ENCODE assay signal across 8 cellular contexts in genomic region chr7:66506703-66507102, GRCh38.
DNase-seq lines count a peak whose midpoint lies in the region; ATAC-seq and TF ChIP-seq lines count a peak whose summit lies in the region.
"Not testable (repeated sequence)": the region's sequence is repeated elsewhere in the genome, so short reads cannot be mapped to it uniquely, and the experiment has no call there.

No MANE protein-coding gene starts in this region.

- POLR2A ChIA-PET in Caco-2 (lab: Charles Lee): not testable (repeated sequence)
- POLR2A ChIA-PET in activated CD4-positive, alpha-beta memory T cell treated with anti-CD3 and anti-CD28 coated beads, Interleukin-2, amount 10 ng/mL, durations not matched to agents 7 days and 5 days (lab: Charles Lee): interaction anchor here (0.6 to 2.8 kb wide), 2 partner anchors 13 to 458 kb away, joined by 3 to 20 read pairs; no protein-coding TSS in a partner anchor

- BruUV-seq in Caco-2 (replicated peaks; lab: Mats Ljungman, UMichigan): not testable (repeated sequence)

- H3K27ac ChIP-seq in suprapubic skin: not testable (repeated sequence)

- TF ChIP-seq CTCF in Caco-2 (IDR thresholded peaks at IDR 0.05; ENCODE audit: insufficient read depth in 1 of 2, low read depth in 1 of 2, low read length in 1 of 2, severe bottlenecking in 1 of 2, unreplicated experiment in 1 of 2); NB4 (IDR thresholded peaks at IDR 0.05; ENCODE audit: low read depth, low read length); suprapubic skin (IDR thresholded peaks at IDR 0.05): not testable (repeated sequence)

- H3K9me3 Mint-ChIP-seq in Caco-2 (ENCODE audit: unreplicated experiment); activated CD4-positive, alpha-beta memory T cell treated with anti-CD3 and anti-CD28 coated beads, Interleukin-2, amount 10 ng/mL, durations not matched to agents 7 days and 5 days; activated naive CD4-positive, alpha-beta T cell treated with anti-CD3 and anti-CD28 coated beads for 36 hours; central memory CD8-positive, alpha-beta T cell; natural killer cell treated with Interleukin-12 subunit alpha and Interleukin-12 subunit beta and Interleukin-15 and Interleukin-18, amount 100 ng/mL, for 72 hours: not testable (repeated sequence)

- not testable (repeated sequence) for DNase-seq in Caco-2; activated CD4-positive, alpha-beta memory T cell treated with anti-CD3 and anti-CD28 coated beads, Interleukin-2, amount 10 ng/mL, durations not matched to agents 7 days and 5 days; activated naive CD4-positive, alpha-beta T cell treated with anti-CD3 and anti-CD28 coated beads for 36 hours; central memory CD8-positive, alpha-beta T cell (ENCODE audit: low spot score in 2 of 2); natural killer cell treated with Interleukin-12 subunit alpha and Interleukin-12 subunit beta and Interleukin-15 and Interleukin-18, amount 100 ng/mL, for 72 hours (ENCODE audit: low spot score)
- peak; percentile 52 for DNase-seq in NB4 (ENCODE audit: low read depth)
- DNase-seq in left cardiac atrium: peak; percentile 21
- peak in 1 of 2 donors; percentile 50 for DNase-seq in suprapubic skin (ENCODE audit: low spot score in 2 of 2)

- not testable (repeated sequence) for H3K27ac Mint-ChIP-seq in Caco-2 (ENCODE audit: unreplicated experiment); activated CD4-positive, alpha-beta memory T cell treated with anti-CD3 and anti-CD28 coated beads, Interleukin-2, amount 10 ng/mL, durations not matched to agents 7 days and 5 days; activated naive CD4-positive, alpha-beta T cell treated with anti-CD3 and anti-CD28 coated beads for 36 hours; central memory CD8-positive, alpha-beta T cell (ENCODE audit: low read depth); natural killer cell treated with Interleukin-12 subunit alpha and Interleukin-12 subunit beta and Interleukin-15 and Interleukin-18, amount 100 ng/mL, for 72 hours

- H3K4me1 ChIP-seq in Caco-2, suprapubic skin: not testable (repeated sequence)

- CTCF ChIA-PET in Caco-2 (lab: Charles Lee); activated naive CD4-positive, alpha-beta T cell treated with anti-CD3 and anti-CD28 coated beads for 36 hours (lab: Charles Lee): not testable (repeated sequence)
- CTCF ChIA-PET in activated CD4-positive, alpha-beta memory T cell treated with anti-CD3 and anti-CD28 coated beads, Interleukin-2, amount 10 ng/mL, durations not matched to agents 7 days and 5 days (lab: Charles Lee): interaction anchor here (1.6 kb wide), 1 partner anchor 13 kb away, joined by 5 read pairs; no protein-coding TSS in a partner anchor

- intact Hi-C loops in Caco-2 (cut with micrococcal nuclease; ENCODE audit: unreplicated experiment); activated naive CD4-positive, alpha-beta T cell treated with anti-CD3 and anti-CD28 coated beads for 36 hours (cut with micrococcal nuclease); left cardiac atrium (cut with DNase I): not testable (repeated sequence)

- H3K9me3 ChIP-seq in Caco-2, suprapubic skin: not testable (repeated sequence)

- not testable (repeated sequence) for H3K36me3 Mint-ChIP-seq in Caco-2 (ENCODE audit: insufficient read depth, unreplicated experiment); activated CD4-positive, alpha-beta memory T cell treated with anti-CD3 and anti-CD28 coated beads, Interleukin-2, amount 10 ng/mL, durations not matched to agents 7 days and 5 days (ENCODE audit: low read depth); activated naive CD4-positive, alpha-beta T cell treated with anti-CD3 and anti-CD28 coated beads for 36 hours (ENCODE audit: low read depth); central memory CD8-positive, alpha-beta T cell (ENCODE audit: insufficient read depth); natural killer cell treated with Interleukin-12 subunit alpha and Interleukin-12 subunit beta and Interleukin-15 and Interleukin-18, amount 100 ng/mL, for 72 hours

- not testable (repeated sequence) for H3K36me3 ChIP-seq in Caco-2 (ENCODE audit: control insufficient read depth, insufficient read depth, low read length); suprapubic skin

- H3K4me1 Mint-ChIP-seq in Caco-2 (ENCODE audit: low read depth, unreplicated experiment); activated naive CD4-positive, alpha-beta T cell treated with anti-CD3 and anti-CD28 coated beads for 36 hours (ENCODE audit: low read depth); central memory CD8-positive, alpha-beta T cell; natural killer cell treated with Interleukin-12 subunit alpha and Interleukin-12 subunit beta and Interleukin-15 and Interleukin-18, amount 100 ng/mL, for 72 hours (ENCODE audit: low read depth in 2 of 2): not testable (repeated sequence)
- peaks cover 12% of the 10 kb centered on the region for H3K4me1 Mint-ChIP-seq in activated CD4-positive, alpha-beta memory T cell treated with anti-CD3 and anti-CD28 coated beads, Interleukin-2, amount 10 ng/mL, durations not matched to agents 7 days and 5 days

- peak overlapping the region; percentile 62 for H3K4me3 Mint-ChIP-seq in Caco-2 (ENCODE audit: unreplicated experiment)
- peak overlapping the region; percentile 46 for H3K4me3 Mint-ChIP-seq in activated CD4-positive, alpha-beta memory T cell treated with anti-CD3 and anti-CD28 coated beads, Interleukin-2, amount 10 ng/mL, durations not matched to agents 7 days and 5 days
- peak overlapping the region; percentile 51 for H3K4me3 Mint-ChIP-seq in activated naive CD4-positive, alpha-beta T cell treated with anti-CD3 and anti-CD28 coated beads for 36 hours
- H3K4me3 Mint-ChIP-seq in central memory CD8-positive, alpha-beta T cell: peak overlapping the region; percentile 72
- peak overlapping the region; percentile 60 for H3K4me3 Mint-ChIP-seq in natural killer cell treated with Interleukin-12 subunit alpha and Interleukin-12 subunit beta and Interleukin-15 and Interleukin-18, amount 100 ng/mL, for 72 hours

- H3K27me3 Mint-ChIP-seq in Caco-2 (ENCODE audit: insufficient read depth, unreplicated experiment); activated naive CD4-positive, alpha-beta T cell treated with anti-CD3 and anti-CD28 coated beads for 36 hours (ENCODE audit: low read depth); central memory CD8-positive, alpha-beta T cell: not testable (repeated sequence)
- H3K27me3 Mint-ChIP-seq in activated CD4-positive, alpha-beta memory T cell treated with anti-CD3 and anti-CD28 coated beads, Interleukin-2, amount 10 ng/mL, durations not matched to agents 7 days and 5 days: peaks cover 21% of the 10 kb centered on the region
- peaks cover 8 to 12% of the 10 kb centered on the region in 2 donors for H3K27me3 Mint-ChIP-seq in natural killer cell treated with Interleukin-12 subunit alpha and Interleukin-12 subunit beta and Interleukin-15 and Interleukin-18, amount 100 ng/mL, for 72 hours

- H3K27me3 ChIP-seq in Caco-2 (replicated peaks; ENCODE audit: control insufficient read depth, insufficient read depth, low read length): not testable (repeated sequence)
- peaks cover 15% of the 10 kb centered on the region for H3K27me3 ChIP-seq in suprapubic skin

- not testable (repeated sequence) for H3K4me3 ChIP-seq in Caco-2 (ENCODE audit: low read depth, low read length); NB4 (ENCODE audit: low read depth, low read length)
- peak overlapping the region; percentile 45 for H3K4me3 ChIP-seq in suprapubic skin

- not testable (repeated sequence) for TF ChIP-seq EP300 in suprapubic skin (IDR thresholded peaks at IDR 0.05)

- 53% methylated on average over 10 of the region's 10 CpGs for WGBS in suprapubic skin

- ATAC-seq in central memory CD8-positive, alpha-beta T cell (replicated peaks; ENCODE audit: extremely low read depth, poor library complexity, severe bottlenecking): not testable (repeated sequence)
- peak in 1 of 2 donors; percentile 19 for ATAC-seq in left cardiac atrium
- ATAC-seq in natural killer cell treated with Interleukin-12 subunit alpha and Interleukin-12 subunit beta and Interleukin-15 and Interleukin-18, amount 100 ng/mL, for 72 hours: peak in 1 of 2 donors; percentile 50

- not testable (repeated sequence) for TF ChIP-seq POLR2A in NB4 (IDR thresholded peaks at IDR 0.05; ENCODE audit: extremely low read depth, insufficient read length); suprapubic skin (IDR thresholded peaks at IDR 0.05)
